Comparison of ENCODE assay signal across 8 cellular contexts in the genomic region with DNA sequence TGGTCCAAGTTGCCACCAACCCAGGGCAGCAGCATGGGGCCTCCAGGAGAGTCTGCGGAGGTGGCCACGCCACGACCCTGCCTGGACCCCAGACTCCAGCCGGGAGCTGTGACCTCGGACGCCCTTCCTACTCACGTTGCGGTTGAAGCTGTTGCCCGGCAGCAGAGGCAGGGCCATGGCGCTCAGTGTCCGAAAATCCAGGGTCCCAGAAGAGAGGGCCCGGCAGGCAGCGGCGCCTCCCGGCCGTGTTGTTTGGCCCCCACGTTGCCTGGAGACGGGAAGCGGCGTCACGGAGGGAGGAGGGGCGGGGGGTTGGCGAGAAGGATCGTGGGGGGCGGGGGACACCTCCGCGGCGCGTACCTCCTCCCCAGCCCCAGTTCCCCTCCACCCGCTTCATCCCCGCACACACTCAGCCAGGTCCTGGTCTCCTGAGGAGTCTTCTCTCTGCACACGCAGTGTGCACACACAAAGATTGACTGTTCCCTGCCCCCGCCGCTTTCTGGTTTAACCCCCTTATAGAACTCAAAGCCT. TPM values are rescaled to one million over a fixed set of nuclear protein-coding genes. Genes with fewer than 3 reads are reported as not detected.
DNase-seq lines count a peak whose midpoint lies in the region; ATAC-seq lines count a peak whose summit lies in the region.

A gene with protein sequence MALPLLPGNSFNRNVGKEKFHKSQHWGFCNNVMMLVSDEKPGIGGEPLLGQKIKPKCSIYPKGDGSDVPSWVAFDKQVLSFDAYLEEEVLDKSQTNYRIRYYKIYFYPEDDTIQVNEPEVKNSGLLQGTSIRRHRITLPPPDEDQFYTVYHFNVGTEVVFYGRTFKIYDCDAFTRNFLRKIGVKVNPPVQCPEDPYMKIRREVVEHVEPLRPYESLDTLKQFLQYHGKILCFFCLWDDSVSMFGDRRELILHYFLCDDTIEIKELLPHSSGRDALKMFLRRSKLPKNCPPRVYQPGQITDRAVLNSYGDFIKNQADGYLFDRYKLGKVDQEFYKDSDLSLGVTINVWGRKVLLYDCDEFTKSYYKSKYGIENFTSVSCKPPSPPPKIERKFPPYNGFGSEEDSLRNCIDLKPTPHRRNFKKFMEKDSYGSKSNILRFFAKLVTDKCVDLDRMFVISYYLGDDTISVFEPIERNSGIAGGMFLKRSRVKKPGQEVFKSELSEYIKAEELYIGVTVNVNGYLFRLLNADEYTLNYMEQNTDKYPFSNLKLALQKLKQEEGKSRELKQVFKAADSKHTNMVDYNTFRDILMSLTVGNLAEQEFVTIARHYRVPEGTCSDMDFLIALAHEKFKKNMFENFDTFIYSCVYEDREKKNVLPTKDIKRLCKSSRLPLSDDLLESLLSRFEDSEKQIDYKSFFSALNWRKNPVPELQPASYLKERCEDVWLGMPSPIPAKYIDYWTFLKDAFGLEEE (minus strand): TSS at position 261 of the 531 bp plus-strand sequence. CDS start 84 bp downstream, at position 177.

- H3K27me3 ChIP-seq in mononuclear cell (ENCODE audit: insufficient read depth, low read length): no peaks in the 10 kb centered on the region

- no peaks in the 10 kb centered on the region for H3K9me3 ChIP-seq in mononuclear cell (ENCODE audit: low read depth, low read length)

- H3K27ac Mint-ChIP-seq in activated CD8-positive, alpha-beta T cell treated with anti-CD3 and anti-CD28 coated beads, Interleukin-2, amount 10 ng/mL, durations not matched to agents 7 days and 5 days: peak within 1 kb of the TSS; percentile 92
- peak within 1 kb of the TSS; percentile 96 to 98 for H3K27ac Mint-ChIP-seq in effector memory CD8-positive, alpha-beta T cell
- peak within 1 kb of the TSS; percentile 89 for H3K27ac Mint-ChIP-seq in stimulated activated effector memory CD8-positive, alpha-beta T cell treated with anti-CD3 and anti-CD28 coated beads, Interleukin-12 subunit alpha, Interleukin-12 subunit beta, amount 100 ng/mL, for 72 hours

- peak; percentile 54 for DNase-seq in NCI-H748 (lab: John Stamatoyannopoulos, UW; ENCODE audit: unreplicated experiment)
- DNase-seq in NCI-H748 treated with DMSO at 0.1 percent for 48 hours (lab: John Stamatoyannopoulos, UW): no peak
- peak; percentile 59 for DNase-seq in activated CD8-positive, alpha-beta T cell treated with anti-CD3 and anti-CD28 coated beads, Interleukin-2, amount 10 ng/mL, durations not matched to agents 7 days and 5 days
- DNase-seq in effector memory CD8-positive, alpha-beta T cell: peak; percentile 50 to 60 (median 58)
- DNase-seq in stimulated activated effector memory CD8-positive, alpha-beta T cell treated with anti-CD3 and anti-CD28 coated beads, Interleukin-12 subunit alpha, Interleukin-12 subunit beta, amount 100 ng/mL, for 72 hours (ENCODE audit: low spot score in 2 of 2): peak; percentile 3 to 54
- DNase-seq in SHP77 (lab: John Stamatoyannopoulos, UW): no peak

- peak; percentile 82 for ATAC-seq in activated CD8-positive, alpha-beta T cell treated with anti-CD3 and anti-CD28 coated beads, Interleukin-2, amount 10 ng/mL, durations not matched to agents 7 days and 5 days
- peak; percentile 64 for ATAC-seq in effector memory CD8-positive, alpha-beta T cell (replicated peaks)
- ATAC-seq in stimulated activated effector memory CD8-positive, alpha-beta T cell treated with anti-CD3 and anti-CD28 coated beads, Interleukin-12 subunit alpha, Interleukin-12 subunit beta, amount 100 ng/mL, for 72 hours: peak; percentile 69
- ATAC-seq in GM19463 (IDR thresholded peaks at IDR 0.05; ENCODE audit: unreplicated experiment): no peak

- H3K4me3 ChIP-seq in mononuclear cell (ENCODE audit: low read length): peak within 1 kb of the TSS; percentile 36

- H3K4me1 ChIP-seq in mononuclear cell (ENCODE audit: insufficient read depth, low read length): peaks cover 16% of the 10 kb centered on the region

- no peaks in the 10 kb centered on the region for H3K9me3 Mint-ChIP-seq in activated CD8-positive, alpha-beta T cell treated with anti-CD3 and anti-CD28 coated beads, Interleukin-2, amount 10 ng/mL, durations not matched to agents 7 days and 5 days (ENCODE audit: insufficient read depth)
- no peaks in the 10 kb centered on the region for H3K9me3 Mint-ChIP-seq in effector memory CD8-positive, alpha-beta T cell
- H3K9me3 Mint-ChIP-seq in stimulated activated effector memory CD8-positive, alpha-beta T cell treated with anti-CD3 and anti-CD28 coated beads, Interleukin-12 subunit alpha, Interleukin-12 subunit beta, amount 100 ng/mL, for 72 hours: no peaks in the 10 kb centered on the region

- CTCF ChIA-PET in activated CD8-positive, alpha-beta T cell treated with anti-CD3 and anti-CD28 coated beads, Interleukin-2, amount 10 ng/mL, durations not matched to agents 7 days and 5 days (lab: Charles Lee): interaction anchor here (1.5 kb wide), 1 partner anchor 12 kb away, joined by 3 read pairs; no protein-coding TSS in a partner anchor

- H3K36me3 Mint-ChIP-seq in activated CD8-positive, alpha-beta T cell treated with anti-CD3 and anti-CD28 coated beads, Interleukin-2, amount 10 ng/mL, durations not matched to agents 7 days and 5 days (ENCODE audit: low read depth): no peaks in the 10 kb centered on the region
- peaks cover 15% of the 10 kb centered on the region for H3K36me3 Mint-ChIP-seq in effector memory CD8-positive, alpha-beta T cell (ENCODE audit: insufficient read depth)
- no peaks in the 10 kb centered on the region for H3K36me3 Mint-ChIP-seq in stimulated activated effector memory CD8-positive, alpha-beta T cell treated with anti-CD3 and anti-CD28 coated beads, Interleukin-12 subunit alpha, Interleukin-12 subunit beta, amount 100 ng/mL, for 72 hours

- H3K4me3 Mint-ChIP-seq in activated CD8-positive, alpha-beta T cell treated with anti-CD3 and anti-CD28 coated beads, Interleukin-2, amount 10 ng/mL, durations not matched to agents 7 days and 5 days: peak within 1 kb of the TSS; percentile 77
- peak within 1 kb of the TSS; percentile 90 to 97 for H3K4me3 Mint-ChIP-seq in effector memory CD8-positive, alpha-beta T cell
- H3K4me3 Mint-ChIP-seq in stimulated activated effector memory CD8-positive, alpha-beta T cell treated with anti-CD3 and anti-CD28 coated beads, Interleukin-12 subunit alpha, Interleukin-12 subunit beta, amount 100 ng/mL, for 72 hours: peak within 1 kb of the TSS; percentile 83

- H3K4me1 Mint-ChIP-seq in activated CD8-positive, alpha-beta T cell treated with anti-CD3 and anti-CD28 coated beads, Interleukin-2, amount 10 ng/mL, durations not matched to agents 7 days and 5 days (ENCODE audit: low read depth): peaks cover 13% of the 10 kb centered on the region
- peaks cover 15 to 17% of the 10 kb centered on the region in 2 donors for H3K4me1 Mint-ChIP-seq in effector memory CD8-positive, alpha-beta T cell (ENCODE audit: low read depth in 2 of 2)
- peaks cover 18% of the 10 kb centered on the region for H3K4me1 Mint-ChIP-seq in stimulated activated effector memory CD8-positive, alpha-beta T cell treated with anti-CD3 and anti-CD28 coated beads, Interleukin-12 subunit alpha, Interleukin-12 subunit beta, amount 100 ng/mL, for 72 hours

- no peaks in the 10 kb centered on the region for H3K27me3 Mint-ChIP-seq in activated CD8-positive, alpha-beta T cell treated with anti-CD3 and anti-CD28 coated beads, Interleukin-2, amount 10 ng/mL, durations not matched to agents 7 days and 5 days (ENCODE audit: low read depth)
- H3K27me3 Mint-ChIP-seq in effector memory CD8-positive, alpha-beta T cell: no peaks in the 10 kb centered on the region

- POLR2A ChIA-PET in activated CD8-positive, alpha-beta T cell treated with anti-CD3 and anti-CD28 coated beads, Interleukin-2, amount 10 ng/mL, durations not matched to agents 7 days and 5 days (lab: Charles Lee): no interaction called here

RNA-seq across cellular contexts. Expression of the gene that starts here (rescaled TPM):
- total RNA-seq in activated CD8-positive, alpha-beta T cell treated with anti-CD3 and anti-CD28 coated beads, Interleukin-2, amount 10 ng/mL, durations not matched to agents 7 days and 5 days: under 1 TPM; 0.31 to 0.53 TPM
- total RNA-seq in mononuclear cell: 6.1 TPM

Comparison
In these comparisons a context has a peak if more than half of its experiments do, and no peak if none do; other contexts are left out.
1. DNase-seq: peak in NCI-H748 (single experiment), effector memory CD8-positive, alpha-beta T cell (3 of 3) and stimulated activated effector memory CD8-positive, alpha-beta T cell treated with anti-CD3 and anti-CD28 coated beads, Interleukin-12 subunit alpha, Interleukin-12 subunit beta, amount 100 ng/mL, for 72 hours (2 of 2); none in NCI-H748 treated with DMSO at 0.1 percent for 48 hours (single experiment) and SHP77 (0 of 2).
2. Peak in DNase-seq and ATAC-seq in activated CD8-positive, alpha-beta T cell treated with anti-CD3 and anti-CD28 coated beads, Interleukin-2, amount 10 ng/mL, durations not matched to agents 7 days and 5 days; RNA of the gene not detected or under 1 TPM.
3. Peak in every context shown above with its lines, with median percentiles within 50 percentile points of each other: H3K27ac Mint-ChIP-seq and H3K4me3 Mint-ChIP-seq.